ENCODE assay signal across 9 cellular contexts in genomic region chr1:8020032-8020431, GRCh38. TPM values are rescaled to one million over a fixed set of nuclear protein-coding genes. Genes with fewer than 3 reads are reported as not detected.
DNase-seq lines count a peak whose midpoint lies in the region; ATAC-seq, FAIRE-seq and TF ChIP-seq lines count a peak whose summit lies in the region.
"Had no signal": no experiment of that assay in that cellular context is flagged by ENCODE, and none has a peak within 500 bp of the region (broad histone marks: within the 10 kb centered on the region; RNA-seq: fewer than 3 reads in every experiment).

No MANE protein-coding gene starts in this region.

- H3K4me1 ChIP-seq in colonic mucosa: peaks cover 13% of the 10 kb centered on the region
- H3K4me1 ChIP-seq in mucosa of stomach (ENCODE audit: control insufficient read depth, insufficient read depth, low read length): peaks cover 64% of the 10 kb centered on the region

- H3K4me3 ChIP-seq in colonic mucosa: no peak overlapping the region
- no peak overlapping the region for H3K4me3 ChIP-seq in mucosa of stomach (ENCODE audit: low read length)

- H3K9me3 ChIP-seq in colonic mucosa: no peaks in the 10 kb centered on the region
- H3K9me3 ChIP-seq in mucosa of stomach (ENCODE audit: control insufficient read depth, low read length): no peaks in the 10 kb centered on the region

- H3K27me3 ChIP-seq in colonic mucosa (no peaks in the 10 kb centered on the region), mucosa of stomach (ENCODE audit: control insufficient read depth, insufficient read depth, low read length) (no peaks in the 10 kb centered on the region)

- TF ChIP-seq CTCF in C4-2B (conservative IDR thresholded peaks at IDR 0.05): no peak
- no peak for TF ChIP-seq CTCF in colonic mucosa (IDR thresholded peaks at IDR 0.05)

- DNase-seq in NCI-H2196 (lab: John Stamatoyannopoulos, UW; ENCODE audit: unreplicated experiment) (peak; percentile 57), colonic mucosa (peak; percentile 52), NCI-H1436 treated with DMSO at 0.1 percent for 48 hours (lab: John Stamatoyannopoulos, UW) (no peak), HTR-8/SVneo (ENCODE audit: insufficient read length, low spot score) (no peak)
- no peak for DNase-seq in activated CD4-positive, alpha-beta T cell treated with anti-CD3 and anti-CD28 coated beads, Interleukin-2, amount 50 U/mL, for 4 hours

- no peak overlapping the region for H3K9ac ChIP-seq in colonic mucosa (ENCODE audit: low read depth in 2 of 2, low read length in 2 of 2)
- peak overlapping the region; percentile 18 for H3K9ac ChIP-seq in mucosa of stomach (ENCODE audit: low read length)

- H3K36me3 ChIP-seq in colonic mucosa (no peaks in the 10 kb centered on the region), mucosa of stomach (ENCODE audit: control insufficient read depth, insufficient read depth, low read length) (no peaks in the 10 kb centered on the region)

- intact Hi-C loops in colonic mucosa (cut with DNase I): no loop called here

- H3K27ac ChIP-seq in C4-2B (peak overlapping the region; percentile 60), colonic mucosa (no peak overlapping the region)

- ATAC-seq in HG02588 (IDR thresholded peaks at IDR 0.05; ENCODE audit: unreplicated experiment): no peak

- no peak for FAIRE-seq in HTR-8/SVneo (lab: Jason Lieb, UNC)
- FAIRE-seq: D721Med had no signal

RNA-seq across cellular contexts. Expression of gene ERRFI1, which starts 6.1 kb away (rescaled TPM):
- total RNA-seq in colonic mucosa: 10 to 100 TPM; 22.3 to 45.5 TPM

RNA-seq across cellular contexts. Expression of gene PARK7, which starts 58.5 kb away (rescaled TPM):
- total RNA-seq in colonic mucosa: 100 to 1,000 TPM; 184 to 330 TPM

Comparison
In these comparisons a context has a peak if more than half of its experiments do, and no peak if none do; other contexts are left out.
1. DNase-seq: peak in NCI-H2196 (single experiment) and colonic mucosa (single experiment); none in NCI-H1436 treated with DMSO at 0.1 percent for 48 hours (single experiment), activated CD4-positive, alpha-beta T cell treated with anti-CD3 and anti-CD28 coated beads, Interleukin-2, amount 50 U/mL, for 4 hours (0 of 2) and HTR-8/SVneo (single experiment).